In genomic region chr1:108192581-108192980, GRCh38 we compare ENCODE assay signal across 8 cellular contexts. TPM values are rescaled to one million over a fixed set of nuclear protein-coding genes. Genes with fewer than 3 reads are reported as not detected.
"Had no signal": no experiment of that assay in that cellular context is flagged by ENCODE, and none has a peak within 500 bp of the region (broad histone marks: within the 10 kb centered on the region; RNA-seq: fewer than 3 reads in every experiment).

No MANE protein-coding gene starts in this region.

- H3K9me3 Mint-ChIP-seq: GM23338 had no signal

- H3K4me3 ChIP-seq: GM23338 had no signal

- H3K4me3 Mint-ChIP-seq: GM23338, H9, IgD-negative memory B cell had no signal

- H3K4me2 ChIP-seq: GM23338 had no signal

- DNase-seq: H9, HCEC 1CT had no signal

- ATAC-seq: GM23338, HepG2 had no signal

- FAIRE-seq: H1, H54, HepG2 had no signal

- H3K27me3 Mint-ChIP-seq: IgD-negative memory B cell had no signal

- H2AFZ ChIP-seq: GM23338 had no signal

- H3K27ac Mint-ChIP-seq: GM23338 had no signal

RNA-seq across cellular contexts. Expression of gene NBPF4, which starts 51.3 kb away (rescaled TPM):
- total RNA-seq: GM23338, H1, H9, HepG2, HT1080 had no signal
- polyA plus RNA-seq: GM23338, H1, HepG2 had no signal
